29 cellular contexts compared by ENCODE assay signal in the genomic region with DNA sequence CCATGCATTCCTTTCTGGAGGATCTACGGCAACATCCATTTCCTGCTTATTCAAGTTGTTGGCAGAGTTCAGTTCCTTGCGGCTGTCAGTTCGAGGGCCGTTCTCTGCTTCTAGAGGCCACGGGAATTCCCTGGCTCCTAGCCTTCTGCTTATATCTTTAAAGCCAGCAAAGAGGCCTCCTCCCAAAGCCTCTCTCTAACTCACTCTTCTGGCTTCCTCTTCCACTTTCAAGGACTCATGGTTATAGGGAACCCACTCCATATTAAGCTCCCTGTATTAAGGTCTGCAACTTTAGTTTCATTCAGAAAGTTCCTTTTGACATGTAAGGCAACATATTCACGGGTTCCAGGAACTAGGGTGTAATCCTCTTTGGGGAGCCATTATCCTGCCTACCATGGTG.
"Had no signal": no experiment of that assay in that cellular context is flagged by ENCODE, and none has a peak within 500 bp of the region (broad histone marks: within the 10 kb centered on the region; RNA-seq: fewer than 3 reads in every experiment).

No MANE protein-coding gene starts in this region.

- H3K9me3 ChIP-seq: ascending aorta, left ventricle myocardium inferior, neutrophil had no signal

- H3K4me1 Mint-ChIP-seq: activated naive CD4-positive, alpha-beta T cell treated with anti-CD3 and anti-CD28 coated beads, Interleukin-2, amount 10 ng/mL, durations not matched to agents 7 days and 5 days; activated naive CD8-positive, alpha-beta T cell treated with anti-CD3 and anti-CD28 coated beads, Interleukin-2, amount 10 ng/mL, durations not matched to agents 7 days and 5 days; naive B cell; stimulated activated effector memory CD8-positive, alpha-beta T cell treated with anti-CD3 and anti-CD28 coated beads, Interleukin-12 subunit alpha, Interleukin-12 subunit beta, amount 100 ng/mL, for 72 hours had no signal

- H3K36me3 ChIP-seq: ascending aorta, heart right ventricle, left ventricle myocardium inferior, neutrophil, WERI-Rb-1 had no signal

- H3K27me3 ChIP-seq: ascending aorta, heart right ventricle, neutrophil had no signal

- H3K4me1 ChIP-seq: ascending aorta, foreskin keratinocyte, heart right ventricle, left ventricle myocardium inferior had no signal

- H3K27ac ChIP-seq: ascending aorta, foreskin keratinocyte, heart right ventricle, left ventricle myocardium inferior, neutrophil, skin epidermis, WERI-Rb-1 had no signal

- H3K4me3 Mint-ChIP-seq: activated CD4-positive, alpha-beta memory T cell treated with anti-CD3 and anti-CD28 coated beads for 36 hours; activated CD4-positive, alpha-beta T cell treated with anti-CD3 and anti-CD28 coated beads, Interleukin-2, amount 10 ng/mL, durations not matched to agents 24 days and 14 days; activated naive CD4-positive, alpha-beta T cell treated with anti-CD3 and anti-CD28 coated beads, Interleukin-2, amount 10 ng/mL, durations not matched to agents 7 days and 5 days; activated naive CD8-positive, alpha-beta T cell treated with anti-CD3 and anti-CD28 coated beads, Interleukin-2, amount 10 ng/mL, durations not matched to agents 7 days and 5 days; activated T-helper 1 cell treated with anti-CD3 and anti-CD28 coated beads, Interleukin-12 subunit alpha, Interleukin-12 subunit beta, Interleukin-2, Interleukin-4 antibody, amounts not matched to agents 30 ng/mL and 10 ng/mL and 1 ng/mL, durations not matched to agents 14 hours and 24 hours and 36 hours; brain; naive B cell; nephron progenitor cell; stimulated activated effector memory CD8-positive, alpha-beta T cell treated with anti-CD3 and anti-CD28 coated beads, Interleukin-12 subunit alpha, Interleukin-12 subunit beta, amount 100 ng/mL, for 72 hours; stimulated activated naive CD8-positive, alpha-beta T cell treated with anti-CD3 and anti-CD28 coated beads, Interleukin-15, Interleukin-2, amounts not matched to agents 100 ng/mL and 50 ng/mL, for 24 hours; T-helper 1 cell treated with Interleukin-12 subunit alpha and Interleukin-12 subunit beta and Interleukin-4 antibody, amounts not matched to agents 30 μg/mL and 1 μg/mL, for 36 hours had no signal

- H3K9me3 Mint-ChIP-seq: activated CD4-positive, alpha-beta memory T cell treated with anti-CD3 and anti-CD28 coated beads for 36 hours; activated CD4-positive, alpha-beta T cell treated with anti-CD3 and anti-CD28 coated beads, Interleukin-2, amount 10 ng/mL, durations not matched to agents 24 days and 14 days; activated naive CD4-positive, alpha-beta T cell treated with anti-CD3 and anti-CD28 coated beads, Interleukin-2, amount 10 ng/mL, durations not matched to agents 7 days and 5 days; activated naive CD8-positive, alpha-beta T cell treated with anti-CD3 and anti-CD28 coated beads, Interleukin-2, amount 10 ng/mL, durations not matched to agents 7 days and 5 days; activated T-helper 1 cell treated with anti-CD3 and anti-CD28 coated beads, Interleukin-12 subunit alpha, Interleukin-12 subunit beta, Interleukin-2, Interleukin-4 antibody, amounts not matched to agents 30 ng/mL and 10 ng/mL and 1 ng/mL, durations not matched to agents 14 hours and 24 hours and 36 hours; naive B cell; stimulated activated effector memory CD8-positive, alpha-beta T cell treated with anti-CD3 and anti-CD28 coated beads, Interleukin-12 subunit alpha, Interleukin-12 subunit beta, amount 100 ng/mL, for 72 hours; stimulated activated naive CD8-positive, alpha-beta T cell treated with anti-CD3 and anti-CD28 coated beads, Interleukin-15, Interleukin-2, amounts not matched to agents 100 ng/mL and 50 ng/mL, for 24 hours; T-helper 1 cell treated with Interleukin-12 subunit alpha and Interleukin-12 subunit beta and Interleukin-4 antibody, amounts not matched to agents 30 μg/mL and 1 μg/mL, for 36 hours had no signal

- H3K36me3 Mint-ChIP-seq: activated CD4-positive, alpha-beta memory T cell treated with anti-CD3 and anti-CD28 coated beads for 36 hours; activated naive CD4-positive, alpha-beta T cell treated with anti-CD3 and anti-CD28 coated beads, Interleukin-2, amount 10 ng/mL, durations not matched to agents 7 days and 5 days; activated naive CD8-positive, alpha-beta T cell treated with anti-CD3 and anti-CD28 coated beads, Interleukin-2, amount 10 ng/mL, durations not matched to agents 7 days and 5 days; brain; naive B cell; stimulated activated effector memory CD8-positive, alpha-beta T cell treated with anti-CD3 and anti-CD28 coated beads, Interleukin-12 subunit alpha, Interleukin-12 subunit beta, amount 100 ng/mL, for 72 hours had no signal

- H3K4me3 ChIP-seq: ascending aorta, heart right ventricle, left ventricle myocardium inferior, lung, skin epidermis had no signal

- H3K27ac Mint-ChIP-seq: activated CD4-positive, alpha-beta memory T cell treated with anti-CD3 and anti-CD28 coated beads for 36 hours; activated CD4-positive, alpha-beta T cell treated with anti-CD3 and anti-CD28 coated beads, Interleukin-2, amount 10 ng/mL, durations not matched to agents 24 days and 14 days; activated naive CD4-positive, alpha-beta T cell treated with anti-CD3 and anti-CD28 coated beads, Interleukin-2, amount 10 ng/mL, durations not matched to agents 7 days and 5 days; activated naive CD8-positive, alpha-beta T cell treated with anti-CD3 and anti-CD28 coated beads, Interleukin-2, amount 10 ng/mL, durations not matched to agents 7 days and 5 days; activated T-helper 1 cell treated with anti-CD3 and anti-CD28 coated beads, Interleukin-12 subunit alpha, Interleukin-12 subunit beta, Interleukin-2, Interleukin-4 antibody, amounts not matched to agents 30 ng/mL and 10 ng/mL and 1 ng/mL, durations not matched to agents 14 hours and 24 hours and 36 hours; brain; naive B cell; nephron progenitor cell; stimulated activated effector memory CD8-positive, alpha-beta T cell treated with anti-CD3 and anti-CD28 coated beads, Interleukin-12 subunit alpha, Interleukin-12 subunit beta, amount 100 ng/mL, for 72 hours; stimulated activated naive CD8-positive, alpha-beta T cell treated with anti-CD3 and anti-CD28 coated beads, Interleukin-15, Interleukin-2, amounts not matched to agents 100 ng/mL and 50 ng/mL, for 24 hours; T-helper 1 cell treated with Interleukin-12 subunit alpha and Interleukin-12 subunit beta and Interleukin-4 antibody, amounts not matched to agents 30 μg/mL and 1 μg/mL, for 36 hours had no signal

- ATAC-seq: foreskin keratinocyte; heart right ventricle; sciatic nerve; stimulated activated effector memory CD8-positive, alpha-beta T cell treated with anti-CD3 and anti-CD28 coated beads, Interleukin-12 subunit alpha, Interleukin-12 subunit beta, amount 100 ng/mL, for 72 hours had no signal

- DNase-seq: activated CD4-positive, alpha-beta memory T cell treated with anti-CD3 and anti-CD28 coated beads for 36 hours; activated CD4-positive, alpha-beta T cell treated with anti-CD3 and anti-CD28 coated beads, Interleukin-2, amount 10 ng/mL, durations not matched to agents 24 days and 14 days; activated CD4-positive, CD25-positive, alpha-beta regulatory T cell treated with anti-CD3 and anti-CD28 coated beads, Interleukin-2, amount 50 U/mL, for 72 hours; activated CD8-positive, alpha-beta memory T cell treated with anti-CD3 and anti-CD28 coated beads, Interleukin-2, amount 50 U/mL, for 4 hours; activated effector memory CD4-positive, alpha-beta T cell treated with anti-CD3 and anti-CD28 coated beads, Interleukin-2, amount 50 U/mL, for 16 hours; activated naive CD4-positive, alpha-beta T cell treated with anti-CD3 and anti-CD28 coated beads, Interleukin-2, amount 10 ng/mL, durations not matched to agents 7 days and 5 days; activated naive CD8-positive, alpha-beta T cell treated with anti-CD3 and anti-CD28 coated beads, Interleukin-2, amount 10 ng/mL, durations not matched to agents 7 days and 5 days; activated T-cell treated with anti-CD3 and anti-CD28 coated beads, Interleukin-2, amount 50 U/mL, for 1 hour; caudate nucleus; cortex of kidney; foreskin keratinocyte; heart right ventricle; left ventricle myocardium inferior; naive B cell; nephron progenitor cell; stimulated activated CD4-positive, alpha-beta T cell treated with anti-CD3 and anti-CD28 coated beads, Interleukin-12 subunit alpha, Interleukin-12 subunit beta, amount 100 ng/mL, for 4 hours; stimulated activated CD4-positive, alpha-beta T cell treated with anti-CD3 and anti-CD28 coated beads, Interleukin-4, amount 100 ng/mL, for 1 hour; T-helper 9 cell; WERI-Rb-1 had no signal

- H3K27me3 Mint-ChIP-seq: activated CD4-positive, alpha-beta memory T cell treated with anti-CD3 and anti-CD28 coated beads for 36 hours had no signal
